28 cellular contexts compared by ENCODE assay signal in the genomic region with DNA sequence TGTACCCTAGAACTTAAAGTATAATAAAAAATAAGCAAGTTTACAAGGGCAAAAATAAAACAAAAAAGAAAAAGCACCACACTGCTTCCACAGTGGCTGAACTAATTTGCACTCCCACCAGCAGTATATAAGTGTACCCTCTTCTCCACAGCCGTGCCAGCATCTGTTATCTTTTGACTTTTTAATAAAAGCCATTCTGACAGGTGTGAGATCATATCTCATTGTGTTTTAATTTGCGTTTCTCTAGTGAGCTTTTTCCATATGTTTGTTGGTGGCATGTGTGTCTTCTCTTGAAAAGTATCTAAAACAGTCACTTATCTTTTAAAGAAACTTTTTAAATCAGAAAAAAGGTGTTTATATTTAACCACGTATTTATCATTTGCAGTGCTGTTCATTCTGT.
"Had no signal": no experiment of that assay in that cellular context is flagged by ENCODE, and none has a peak within 500 bp of the region (broad histone marks: within the 10 kb centered on the region; RNA-seq: fewer than 3 reads in every experiment).

No MANE protein-coding gene starts in this region.

- H3K27me3 Mint-ChIP-seq: activated CD8-positive, alpha-beta memory T cell treated with anti-CD3 and anti-CD28 coated beads, Interleukin-2, amount 10 ng/mL, durations not matched to agents 7 days and 5 days; progenitor cell of endocrine pancreas had no signal

- H3K9me3 ChIP-seq: body of pancreas, colonic mucosa, gastrocnemius medialis, neutrophil, ovary, right lobe of liver, testis, transverse colon had no signal

- H3K4me3 Mint-ChIP-seq: activated CD8-positive, alpha-beta memory T cell treated with anti-CD3 and anti-CD28 coated beads, Interleukin-2, amount 10 ng/mL, durations not matched to agents 7 days and 5 days; nephron progenitor cell had no signal

- ATAC-seq: activated CD4-positive, CD25-positive, alpha-beta regulatory T cell treated with anti-CD3 and anti-CD28 coated beads, Interleukin-2, amount 50 U/mL, for 24 hours; activated CD8-positive, alpha-beta memory T cell treated with anti-CD3 and anti-CD28 coated beads, Interleukin-2, amount 10 ng/mL, durations not matched to agents 7 days and 5 days; body of pancreas; gastrocnemius medialis; left cardiac atrium; right lobe of liver; stimulated activated naive CD8-positive, alpha-beta T cell treated with anti-CD3 and anti-CD28 coated beads, Interleukin-15, Interleukin-2, amounts not matched to agents 100 U/mL and 50 U/mL, for 24 hours had no signal

- DNase-seq: activated CD4-positive, alpha-beta T cell treated with anti-CD3 and anti-CD28 coated beads for 48 hours; activated CD4-positive, alpha-beta T cell treated with anti-CD3 and anti-CD28 coated beads, Interleukin-2, amount 50 U/mL, for 48 hours; activated CD8-positive, alpha-beta memory T cell treated with anti-CD3 and anti-CD28 coated beads, Interleukin-2, amount 10 ng/mL, durations not matched to agents 7 days and 5 days; activated effector memory CD4-positive, alpha-beta T cell treated with Interleukin-2 at 50 U/mL for 16 hours; activated naive CD4-positive, alpha-beta T cell treated with anti-CD3 and anti-CD28 coated beads, Interleukin-2, amount 50 U/mL, for 16 hours; adrenal gland; aorta; body of pancreas; cerebellar nuclear complex; colonic mucosa; effector CD8-positive, alpha-beta T cell; gastrocnemius medialis; glutamatergic neuron; left cardiac atrium; mammary epithelial cell; nephron progenitor cell; ovary; right lobe of liver; stimulated activated CD4-positive, alpha-beta T cell treated with anti-CD3 and anti-CD28 coated beads, Interleukin-4, amount 100 ng/mL, for 1 hour; stimulated activated naive CD8-positive, alpha-beta T cell treated with anti-CD3 and anti-CD28 coated beads, Interleukin-15, Interleukin-2, amounts not matched to agents 100 U/mL and 50 U/mL, for 24 hours; T1000; testis; transverse colon; WERI-Rb-1 had no signal

- H3K4me3 ChIP-seq: adrenal gland, body of pancreas, colonic mucosa, gastrocnemius medialis, hepatocyte, ovary, right lobe of liver, testis, transverse colon had no signal

- H3K27ac Mint-ChIP-seq: activated CD8-positive, alpha-beta memory T cell treated with anti-CD3 and anti-CD28 coated beads, Interleukin-2, amount 10 ng/mL, durations not matched to agents 7 days and 5 days; nephron progenitor cell; progenitor cell of endocrine pancreas had no signal

- H3K27ac ChIP-seq: adrenal gland, body of pancreas, colonic mucosa, gastrocnemius medialis, hepatocyte, neutrophil, ovary, right lobe of liver, testis, transverse colon, WERI-Rb-1 had no signal

- H3K4me1 Mint-ChIP-seq: nephron progenitor cell had no signal

- H3K27me3 ChIP-seq: adrenal gland, body of pancreas, colonic mucosa, gastrocnemius medialis, hepatocyte, neutrophil, ovary, right lobe of liver, testis, transverse colon had no signal
